Comparison of ENCODE assay signal across 8 cellular contexts in the genomic region with DNA sequence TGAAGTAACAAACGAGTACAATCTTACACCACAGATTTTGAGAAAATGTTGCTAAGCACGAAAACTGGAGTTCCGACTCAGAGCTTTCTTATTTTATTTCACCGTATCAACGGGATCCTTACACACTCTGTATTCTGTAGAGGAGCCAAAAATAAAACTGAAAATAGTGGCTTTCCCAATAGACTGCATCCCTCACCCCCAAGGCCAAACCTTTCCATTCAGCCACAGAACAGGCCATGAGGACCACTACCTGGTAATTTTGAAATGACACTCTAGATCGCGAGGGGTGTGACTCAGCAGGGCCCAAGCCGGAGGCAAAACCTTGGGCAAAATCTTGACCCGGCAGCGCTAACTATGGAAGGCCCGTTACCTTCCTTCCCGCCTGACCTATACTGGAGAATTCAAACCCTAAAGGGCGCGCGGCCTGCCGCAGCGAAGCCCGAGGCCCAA. TPM values are rescaled to one million over a fixed set of nuclear protein-coding genes. Genes with fewer than 3 reads are reported as not detected.
DNase-seq lines count a peak whose midpoint lies in the region; ATAC-seq and TF ChIP-seq lines count a peak whose summit lies in the region.

No MANE protein-coding gene starts in this region.

- intact Hi-C loops in ovary (cut with DNase I): loop anchor here in 2 of 4 donors (5.0 to 10.0 kb wide), 2 partner anchors 178 to 180 kb away; a partner anchor contains a TSS

- H3K27me3 ChIP-seq in Peyer's patch (no peaks in the 10 kb centered on the region), ovary (no peaks in the 10 kb centered on the region)

- 0 to 1% (median 0%) methylated on average over 18 of the region's 18 CpGs for WGBS in ovary, 3 donors

- H3K9me3 ChIP-seq in Peyer's patch (no peaks in the 10 kb centered on the region), ovary (no peaks in the 10 kb centered on the region)

- ATAC-seq in activated CD4-positive, CD25-positive, alpha-beta regulatory T cell treated with anti-CD3 and anti-CD28 coated beads, Interleukin-2, amount 50 U/mL, for 24 hours: peak; percentile 17 to 22

- H3K36me3 ChIP-seq in Peyer's patch: peaks cover 0 to 38% (median 0%) of the 10 kb centered on the region in 3 donors
- no peaks in the 10 kb centered on the region for H3K36me3 ChIP-seq in ovary

- TF ChIP-seq POLR2A in Peyer's patch (IDR thresholded peaks at IDR 0.05): no peak
- TF ChIP-seq POLR2A in ovary (IDR thresholded peaks at IDR 0.05): no peak

- no peak for TF ChIP-seq CTCF in Peyer's patch (IDR thresholded peaks at IDR 0.05)
- no peak for TF ChIP-seq CTCF in ovary (IDR thresholded peaks at IDR 0.05)

- H3K4me3 ChIP-seq in Peyer's patch (peak overlapping the region; percentile 77 to 99 (median 91)), ovary (peak overlapping the region; percentile 88)

- H3K27ac ChIP-seq in Peyer's patch (peak overlapping the region; percentile 97 to 99 (median 98)), epithelial cell of prostate (peak overlapping the region; percentile 96), ovary (peak overlapping the region; percentile 97 to 98)

- TF ChIP-seq EP300 in ovary (IDR thresholded peaks at IDR 0.05): no peak

- no peak for DNase-seq in activated CD4-positive, CD25-positive, alpha-beta regulatory T cell treated with anti-CD3 and anti-CD28 coated beads, Interleukin-2, amount 50 U/mL, for 72 hours
- DNase-seq in Peyer's patch (no peak), epithelial cell of prostate (ENCODE audit: low read depth, low spot score) (no peak), ovary (no peak), glomerular visceral epithelial cell (ENCODE audit: extremely low spot score) (no peak), DMS153 treated with DMSO at 0.1 percent for 48 hours (lab: John Stamatoyannopoulos, UW; ENCODE audit: unreplicated experiment) (no peak), NCI-H446 (lab: John Stamatoyannopoulos, UW) (no peak)

- H3K4me1 ChIP-seq in Peyer's patch (peaks cover 0 to 7% (median 2%) of the 10 kb centered on the region in 4 donors), ovary (ENCODE audit: insufficient read depth) (peaks cover 1% of the 10 kb centered on the region)

RNA-seq across cellular contexts. Expression of a gene that starts 0.4 kb away (rescaled TPM):
- 100 to 1,000 TPM; 152 to 221 (median 160) TPM for total RNA-seq in Peyer's patch
- 100 to 1,000 TPM; 147 to 340 (median 180) TPM for total RNA-seq in ovary
- 100 to 1,000 TPM in 1 of 2 donors, 10 to 100 TPM in 1; 85.4 to 220 TPM for polyA plus RNA-seq in ovary

RNA-seq across cellular contexts. Expression of a gene that starts 31.7 kb away (rescaled TPM):
- total RNA-seq in Peyer's patch (10 to 100 TPM; 33.3 to 75.1 (median 39.3) TPM), ovary (100 to 1,000 TPM in 1 of 7 donors, 10 to 100 TPM in 6; 41.3 to 106 (median 68.3) TPM)
- polyA plus RNA-seq in ovary: 10 to 100 TPM; 29.3 to 70.0 TPM
